In the genomic region with DNA sequence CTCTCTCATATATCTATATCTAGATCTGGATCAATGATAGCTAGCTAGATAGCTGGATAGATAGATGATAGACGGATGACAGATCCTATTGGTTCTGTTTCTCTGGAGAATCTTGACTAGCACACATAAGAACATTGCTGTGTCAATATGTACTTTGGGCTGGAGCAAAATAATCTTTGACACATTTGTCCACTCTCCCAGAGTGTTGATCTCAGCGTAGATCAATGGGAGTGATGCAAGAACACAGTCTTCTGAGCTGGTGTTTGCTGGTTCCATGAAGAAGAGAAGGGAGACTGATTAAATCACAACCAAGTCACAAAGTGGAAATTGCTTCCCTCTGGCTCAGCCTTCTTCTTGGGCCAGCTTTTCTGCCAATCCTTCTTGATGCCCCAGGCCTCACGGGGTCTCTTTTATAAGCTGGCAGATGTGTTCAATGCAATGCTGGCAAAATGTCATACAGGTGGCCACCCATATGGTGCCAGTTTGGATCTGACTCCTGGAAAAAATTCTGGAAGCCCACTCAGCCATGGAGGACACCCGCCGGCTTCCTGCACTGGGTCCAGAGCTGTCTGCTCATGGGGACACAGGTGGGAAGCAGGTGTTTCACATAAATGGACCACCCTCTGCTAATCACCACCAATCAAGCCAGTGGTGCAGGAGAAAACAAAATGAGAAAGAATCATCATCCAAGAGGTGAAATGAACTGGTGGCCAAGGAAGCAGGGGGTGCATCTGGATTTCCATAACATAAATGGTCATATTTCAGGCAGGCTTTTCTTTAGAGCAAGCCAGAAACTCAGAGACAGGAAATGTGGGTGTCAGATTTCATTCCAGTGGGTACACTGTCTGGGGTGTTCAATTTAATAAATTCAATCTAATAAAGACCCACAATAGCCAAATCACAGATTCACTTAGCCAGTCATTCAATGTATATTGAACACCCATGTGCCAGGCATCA, we compare ENCODE assay signal across 19 cellular contexts.
"Had no signal": no experiment of that assay in that cellular context is flagged by ENCODE, and none has a peak within 500 bp of the region (broad histone marks: within the 10 kb centered on the region; RNA-seq: fewer than 3 reads in every experiment).

No MANE protein-coding gene starts in this region.

- ATAC-seq: gastroesophageal sphincter, heart left ventricle, psoas muscle, right cardiac atrium had no signal

- H3K36me3 ChIP-seq: ascending aorta, breast epithelium, esophagus muscularis mucosa, gastroesophageal sphincter, heart left ventricle, left ventricle myocardium inferior, stomach, WERI-Rb-1 had no signal

- FAIRE-seq: endothelial cell of umbilical vein, small intestine had no signal

- H3K9me3 ChIP-seq: ascending aorta, breast epithelium, esophagus muscularis mucosa, gastroesophageal sphincter, heart left ventricle, left ventricle myocardium inferior, psoas muscle, stomach had no signal

- H3K27me3 ChIP-seq: ascending aorta, esophagus muscularis mucosa, stomach had no signal

- H3K4me1 ChIP-seq: ascending aorta, breast epithelium, esophagus muscularis mucosa, gastroesophageal sphincter, heart left ventricle, left ventricle myocardium inferior, psoas muscle, stomach had no signal

- H3K4me3 ChIP-seq: ascending aorta, breast epithelium, esophagus muscularis mucosa, gastroesophageal sphincter, heart left ventricle, left ventricle myocardium inferior, psoas muscle, stomach had no signal

- DNase-seq: activated CD4-positive, alpha-beta T cell treated with anti-CD3 and anti-CD28 coated beads, Interleukin-2, amount 50 U/mL, for 48 hours; activated naive CD8-positive, alpha-beta T cell treated with anti-CD3 and anti-CD28 coated beads, Interleukin-2, amount 50 U/mL, for 24 hours; activated T-cell treated with anti-CD3 and anti-CD28 coated beads, Interleukin-2, amount 50 U/mL, for 1 hour; effector memory CD4-positive, alpha-beta T cell; heart left ventricle; left ventricle myocardium inferior; psoas muscle; right cardiac atrium; small intestine; stimulated activated CD4-positive, alpha-beta T cell treated with anti-CD3 and anti-CD28 coated beads, Interleukin-15, amount 100 ng/mL, for 24 hours; stimulated activated CD4-positive, alpha-beta T cell treated with anti-CD3 and anti-CD28 coated beads, Interleukin-2, amount 100 ng/mL, for 48 hours; stomach; trophoblast cell; WERI-Rb-1 had no signal

- H3K27ac ChIP-seq: ascending aorta, breast epithelium, esophagus muscularis mucosa, gastroesophageal sphincter, heart left ventricle, left ventricle myocardium inferior, psoas muscle, stomach, WERI-Rb-1 had no signal
